In the genomic region with DNA sequence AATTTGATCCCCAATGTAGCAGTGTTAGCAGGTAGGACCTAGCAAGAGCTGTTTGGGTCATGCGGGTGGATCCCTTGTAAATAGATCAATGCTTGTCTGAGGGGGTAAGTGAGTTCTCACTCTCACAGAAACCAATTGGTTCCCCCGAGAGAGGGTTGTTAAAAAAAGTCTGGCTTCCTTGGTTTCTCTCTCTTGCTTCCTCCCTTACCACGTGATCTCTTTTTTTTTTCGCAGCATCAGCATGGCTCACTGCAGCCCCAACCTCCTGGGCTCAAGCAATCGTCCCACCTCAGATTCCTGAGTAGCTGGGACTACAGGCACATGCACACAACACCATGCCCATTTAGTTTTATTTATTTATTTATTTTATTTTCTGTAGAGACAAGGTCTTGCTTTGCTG, we compare ENCODE assay signal across 1 cellular context.
TF ChIP-seq lines count a peak whose summit lies in the region.

No MANE protein-coding gene starts in this region.

TF ChIP-seq in IMR-90, 13 proteins besides CTCF, POLR2A, EP300 and RAD21:
- no peak for TF ChIP-seq NFE2L2 (IDR thresholded peaks at IDR 0.05; ENCODE audit: low read depth, low read length)
- TF ChIP-seq FOS (IDR thresholded peaks at IDR 0.05; ENCODE audit: low read depth, low read length), result no peak
- no peak for TF ChIP-seq RFX5 (IDR thresholded peaks at IDR 0.05; ENCODE audit: low read depth, low read length)
